Comparison of ENCODE assay signal across 20 cellular contexts in genomic region chr3:113551821-113552220, GRCh38. TPM values are rescaled to one million over a fixed set of nuclear protein-coding genes. Genes with fewer than 3 reads are reported as not detected.
"Had no signal": no experiment of that assay in that cellular context is flagged by ENCODE, and none has a peak within 500 bp of the region (broad histone marks: within the 10 kb centered on the region; RNA-seq: fewer than 3 reads in every experiment).

No MANE protein-coding gene starts in this region.

- H3K4me3 ChIP-seq: cardiac muscle cell, lung, right atrium auricular region had no signal

- H3K9me3 Mint-ChIP-seq: activated naive CD8-positive, alpha-beta T cell treated with anti-CD3 and anti-CD28 coated beads for 36 hours; activated T-helper 1 cell treated with anti-CD3 and anti-CD28 coated beads, Interleukin-12 subunit alpha, Interleukin-12 subunit beta, Interleukin-2, Interleukin-4 antibody, amounts not matched to agents 30 ng/mL and 10 ng/mL and 1 ng/mL, durations not matched to agents 14 hours and 24 hours and 36 hours; effector memory CD8-positive, alpha-beta T cell; stimulated activated naive CD8-positive, alpha-beta T cell treated with anti-CD3 and anti-CD28 coated beads, Interleukin-15, Interleukin-2, amounts not matched to agents 100 ng/mL and 50 ng/mL, for 24 hours had no signal

- ATAC-seq: effector memory CD8-positive, alpha-beta T cell; foreskin keratinocyte; left lobe of liver had no signal

- H3K27ac ChIP-seq: cardiac muscle cell, foreskin keratinocyte, right atrium auricular region, WERI-Rb-1 had no signal

- DNase-seq: activated CD4-positive, alpha-beta T cell treated with anti-CD3 and anti-CD28 coated beads for 1 hour; activated CD4-positive, alpha-beta T cell treated with anti-CD3 and anti-CD28 coated beads, Interleukin-2, amount 50 U/mL, for 48 hours; activated naive CD8-positive, alpha-beta T cell treated with anti-CD3 and anti-CD28 coated beads for 36 hours; amniotic stem cell; dermis blood vessel endothelial cell; effector memory CD8-positive, alpha-beta T cell; foreskin keratinocyte; hippocampal formation; islet precursor cell; SW 1271; WERI-Rb-1 had no signal

- H3K27me3 ChIP-seq: cardiac muscle cell, right atrium auricular region had no signal

- H3K4me3 Mint-ChIP-seq: activated naive CD8-positive, alpha-beta T cell treated with anti-CD3 and anti-CD28 coated beads for 36 hours; activated T-helper 1 cell treated with anti-CD3 and anti-CD28 coated beads, Interleukin-12 subunit alpha, Interleukin-12 subunit beta, Interleukin-2, Interleukin-4 antibody, amounts not matched to agents 30 ng/mL and 10 ng/mL and 1 ng/mL, durations not matched to agents 14 hours and 24 hours and 36 hours; effector memory CD8-positive, alpha-beta T cell; mesothelial cell of epicardium; neural crest cell; stimulated activated naive CD8-positive, alpha-beta T cell treated with anti-CD3 and anti-CD28 coated beads, Interleukin-15, Interleukin-2, amounts not matched to agents 100 ng/mL and 50 ng/mL, for 24 hours; type B pancreatic cell had no signal

- H3K27me3 Mint-ChIP-seq: activated naive CD8-positive, alpha-beta T cell treated with anti-CD3 and anti-CD28 coated beads for 36 hours; effector memory CD8-positive, alpha-beta T cell; stimulated activated naive CD8-positive, alpha-beta T cell treated with anti-CD3 and anti-CD28 coated beads, Interleukin-15, Interleukin-2, amounts not matched to agents 100 ng/mL and 50 ng/mL, for 24 hours had no signal

- H3K4me1 ChIP-seq: right atrium auricular region had no signal

- H3K27ac Mint-ChIP-seq: activated naive CD8-positive, alpha-beta T cell treated with anti-CD3 and anti-CD28 coated beads for 36 hours; activated T-helper 1 cell treated with anti-CD3 and anti-CD28 coated beads, Interleukin-12 subunit alpha, Interleukin-12 subunit beta, Interleukin-2, Interleukin-4 antibody, amounts not matched to agents 30 ng/mL and 10 ng/mL and 1 ng/mL, durations not matched to agents 14 hours and 24 hours and 36 hours; mesothelial cell of epicardium; stimulated activated naive CD8-positive, alpha-beta T cell treated with anti-CD3 and anti-CD28 coated beads, Interleukin-15, Interleukin-2, amounts not matched to agents 100 ng/mL and 50 ng/mL, for 24 hours; type B pancreatic cell had no signal

- H3K4me1 Mint-ChIP-seq: neural crest cell had no signal

- H3K36me3 Mint-ChIP-seq: mesothelial cell of epicardium, type B pancreatic cell had no signal

- H3K36me3 ChIP-seq: cardiac muscle cell, right atrium auricular region, WERI-Rb-1 had no signal

RNA-seq across cellular contexts. Expression of gene SIDT1, which starts 19.5 kb away (rescaled TPM):
- total RNA-seq: cardiac muscle cell, dermis blood vessel endothelial cell, mesothelial cell of epicardium had no signal
